In genomic region chr1:110916669-110917306, GRCh38 we compare ENCODE assay signal across 9 cellular contexts. TPM values are rescaled to one million over a fixed set of nuclear protein-coding genes. Genes with fewer than 3 reads are reported as not detected.
DNase-seq lines count a peak whose midpoint lies in the region; ATAC-seq, FAIRE-seq and TF ChIP-seq lines count a peak whose summit lies in the region.
"Had no signal": no experiment of that assay in that cellular context is flagged by ENCODE, and none has a peak within 500 bp of the region (broad histone marks: within the 10 kb centered on the region; RNA-seq: fewer than 3 reads in every experiment).

No MANE protein-coding gene starts in this region.

- H3K4me3 ChIP-seq in cardiac fibroblast (replicated peaks in 1 of 2; ENCODE audit: low read depth in 2 of 2, low read length in 2 of 2) = no peak overlapping the region
- H3K4me3 ChIP-seq: upper lobe of left lung had no signal

- DNase-seq in Caki2 (ENCODE audit: low read depth) (peak; percentile 41), NCI-H69 (lab: John Stamatoyannopoulos, UW) (peak; percentile 1), cardiac fibroblast (ENCODE audit: low read depth in 2 of 2) (peak; percentile 6 to 52), urothelium cell line (ENCODE audit: low spot score) (peak; percentile 72), NCI-H446 treated with DMSO at 0.1 percent for 48 hours (lab: John Stamatoyannopoulos, UW) (no peak)

- TF ChIP-seq CTCF in cardiac fibroblast (IDR thresholded peaks at IDR 0.05; ENCODE audit: low read depth, low read length) = no peak

- ATAC-seq in GM21423 (IDR thresholded peaks at IDR 0.05; ENCODE audit: unreplicated experiment) = peak; percentile 72
- ATAC-seq in HG02981 (IDR thresholded peaks at IDR 0.05; ENCODE audit: unreplicated experiment) = no peak
- ATAC-seq in GM18909 (IDR thresholded peaks at IDR 0.05; ENCODE audit: poor library complexity, unreplicated experiment) = no peak

- in situ Hi-C loops in Caki2 (cut with HindIII; ENCODE audit: low pct_unique_long_range_greater_than_20kb, low sequenced_read_pairs) = no loop called here

- peak; percentile 95 for FAIRE-seq in urothelium cell line (lab: Jason Lieb, UNC)

RNA-seq across cellular contexts. Expression of gene CD53, which starts 43.8 kb away (rescaled TPM):
- not detected in 2 replicates for total RNA-seq in Caki2 (2014; rRNA removed; shearing (Covaris generic); ENCODE audit: low replicate concordance)

RNA-seq across cellular contexts. Expression of gene LRIF1, which starts 46.9 kb away (rescaled TPM):
- not detected in 2 replicates for total RNA-seq in Caki2 (2014; rRNA removed; shearing (Covaris generic); ENCODE audit: low replicate concordance)
